38 cellular contexts compared by ENCODE assay signal in genomic region chr1:17329610-17330009, GRCh38. TPM values are rescaled to one million over a fixed set of nuclear protein-coding genes. Genes with fewer than 3 reads are reported as not detected.
"Had no signal": no experiment of that assay in that cellular context is flagged by ENCODE, and none has a peak within 500 bp of the region (broad histone marks: within the 10 kb centered on the region; RNA-seq: fewer than 3 reads in every experiment).

No MANE protein-coding gene starts in this region.

- H3K27ac Mint-ChIP-seq: activated B cell treated with CpG ODN at 0.5 μM for 24 hours; activated CD4-positive, alpha-beta memory T cell treated with anti-CD3 and anti-CD28 coated beads for 36 hours; activated CD4-positive, alpha-beta T cell treated with anti-CD3 and anti-CD28 coated beads, Interleukin-2, amount 10 ng/mL, durations not matched to agents 24 days and 14 days; activated CD8-positive, alpha-beta T cell treated with anti-CD3 and anti-CD28 coated beads for 36 hours; activated naive CD4-positive, alpha-beta T cell treated with anti-CD3 and anti-CD28 coated beads for 36 hours; activated naive CD4-positive, alpha-beta T cell treated with anti-CD3 and anti-CD28 coated beads, Interleukin-2, amount 50 U/mL, for 72 hours; activated naive CD8-positive, alpha-beta T cell treated with anti-CD3 and anti-CD28 coated beads for 36 hours; activated T-cell treated with anti-CD3 and anti-CD28 coated beads, Interleukin-2, amount 50 U/mL, for 72 hours; activated T-helper 1 cell treated with anti-CD3 and anti-CD28 coated beads, Interleukin-12 subunit alpha, Interleukin-12 subunit beta, Interleukin-2, Interleukin-4 antibody, amounts not matched to agents 30 ng/mL and 10 ng/mL and 1 ng/mL, durations not matched to agents 14 hours and 24 hours and 36 hours; activated T-helper 17 cell treated with anti-CD3 and anti-CD28 coated beads, Interleukin-2, amount 50 U/mL, for 72 hours; brain; T-helper 2 cell treated with Interferon-gamma antibody and Interleukin-4, amounts not matched to agents 5 μg/mL and 100 μg/mL, for 36 hours had no signal

- H3K9me3 ChIP-seq: adrenal gland had no signal

- H3K36me3 ChIP-seq: adrenal gland, cardiac muscle cell had no signal

- H3K27me3 ChIP-seq: cardiac muscle cell had no signal

- H3K4me3 ChIP-seq: adrenal gland, cardiac muscle cell had no signal

- H3K4me3 Mint-ChIP-seq: activated B cell treated with CpG ODN at 0.5 μM for 24 hours; activated CD4-positive, alpha-beta memory T cell treated with anti-CD3 and anti-CD28 coated beads for 36 hours; activated CD4-positive, alpha-beta T cell treated with anti-CD3 and anti-CD28 coated beads, Interleukin-2, amount 10 ng/mL, durations not matched to agents 24 days and 14 days; activated CD8-positive, alpha-beta T cell treated with anti-CD3 and anti-CD28 coated beads for 36 hours; activated naive CD4-positive, alpha-beta T cell treated with anti-CD3 and anti-CD28 coated beads for 36 hours; activated naive CD8-positive, alpha-beta T cell treated with anti-CD3 and anti-CD28 coated beads for 36 hours; activated T-cell treated with anti-CD3 and anti-CD28 coated beads, Interleukin-2, amount 50 U/mL, for 4 hours; activated T-cell treated with anti-CD3 and anti-CD28 coated beads, Interleukin-2, amount 50 U/mL, for 72 hours; activated T-helper 1 cell treated with anti-CD3 and anti-CD28 coated beads, Interleukin-12 subunit alpha, Interleukin-12 subunit beta, Interleukin-2, Interleukin-4 antibody, amounts not matched to agents 30 ng/mL and 10 ng/mL and 1 ng/mL, durations not matched to agents 14 hours and 24 hours and 36 hours; activated T-helper 17 cell treated with anti-CD3 and anti-CD28 coated beads, Interleukin-2, amount 50 U/mL, for 72 hours; brain; central memory CD8-positive, alpha-beta T cell; T-helper 2 cell treated with Interferon-gamma antibody and Interleukin-4, amounts not matched to agents 5 μg/mL and 100 μg/mL, for 36 hours had no signal

- H3K4me1 ChIP-seq: adrenal gland had no signal

- H3K36me3 Mint-ChIP-seq: activated CD4-positive, alpha-beta memory T cell treated with anti-CD3 and anti-CD28 coated beads for 36 hours; activated naive CD4-positive, alpha-beta T cell treated with anti-CD3 and anti-CD28 coated beads, Interleukin-2, amount 50 U/mL, for 72 hours; activated naive CD8-positive, alpha-beta T cell treated with anti-CD3 and anti-CD28 coated beads for 36 hours; brain had no signal

- ATAC-seq: activated CD8-positive, alpha-beta T cell treated with anti-CD3 and anti-CD28 coated beads for 36 hours; activated naive CD4-positive, alpha-beta T cell treated with anti-CD3 and anti-CD28 coated beads, Interleukin-2, amount 50 U/mL, for 72 hours; activated T-cell treated with anti-CD3 and anti-CD28 coated beads, Interleukin-2, amount 50 U/mL, for 4 hours; activated T-cell treated with anti-CD3 and anti-CD28 coated beads, Interleukin-2, amount 50 U/mL, for 72 hours; activated T-helper 17 cell treated with anti-CD3 and anti-CD28 coated beads, Interleukin-2, amount 50 U/mL, for 72 hours had no signal

- H3K27ac ChIP-seq: adrenal gland, cardiac muscle cell, VCaP had no signal

- DNase-seq: activated B cell treated with CpG ODN at 0.5 μM for 24 hours; activated CD4-positive, alpha-beta memory T cell treated with anti-CD3 and anti-CD28 coated beads for 36 hours; activated CD4-positive, alpha-beta T cell treated with anti-CD3 and anti-CD28 coated beads for 4 hours; activated CD4-positive, alpha-beta T cell treated with anti-CD3 and anti-CD28 coated beads, Interleukin-2, amount 10 ng/mL, durations not matched to agents 24 days and 14 days; activated CD4-positive, alpha-beta T cell treated with anti-CD3 and anti-CD28 coated beads, Interleukin-2, amount 50 U/mL, for 1 hour; activated CD4-positive, alpha-beta T cell treated with anti-CD3 and anti-CD28 coated beads, Interleukin-2, amount 50 U/mL, for 4 hours; activated CD4-positive, CD25-positive, alpha-beta regulatory T cell treated with anti-CD3 and anti-CD28 coated beads, Interleukin-2, amount 50 U/mL, for 72 hours; activated CD8-positive, alpha-beta memory T cell treated with anti-CD3 and anti-CD28 coated beads, Interleukin-2, amount 50 U/mL, for 4 hours; activated CD8-positive, alpha-beta T cell treated with anti-CD3 and anti-CD28 coated beads for 36 hours; activated effector memory CD4-positive, alpha-beta T cell treated with anti-CD3 and anti-CD28 coated beads, Interleukin-2, amount 50 U/mL, for 16 hours; activated gamma-delta T cell treated with Interleukin-2 at 50 U/mL for 16 hours; activated naive CD4-positive, alpha-beta T cell; activated naive CD4-positive, alpha-beta T cell treated with anti-CD3 and anti-CD28 coated beads for 36 hours; activated naive CD4-positive, alpha-beta T cell treated with anti-CD3 and anti-CD28 coated beads, Interleukin-2, amount 50 U/mL, for 16 hours; activated naive CD8-positive, alpha-beta T cell treated with anti-CD3 and anti-CD28 coated beads for 36 hours; activated T-cell treated with anti-CD3 and anti-CD28 coated beads for 4 hours; activated T-cell treated with anti-CD3 and anti-CD28 coated beads, Interleukin-2, amount 50 U/mL, for 1 hour; activated T-cell treated with anti-CD3 and anti-CD28 coated beads, Interleukin-2, amount 50 U/mL, for 4 hours; activated T-cell treated with anti-CD3 and anti-CD28 coated beads, Interleukin-2, amount 50 U/mL, for 72 hours; adrenal gland; amniotic stem cell; caudate nucleus; cerebellar nuclear complex; T-helper 2 cell; T-helper 9 cell had no signal

- H3K4me1 Mint-ChIP-seq: activated B cell treated with CpG ODN at 0.5 μM for 24 hours; activated CD4-positive, alpha-beta T cell treated with anti-CD3 and anti-CD28 coated beads, Interleukin-2, amount 10 ng/mL, durations not matched to agents 24 days and 14 days; activated naive CD8-positive, alpha-beta T cell treated with anti-CD3 and anti-CD28 coated beads for 36 hours; activated T-helper 17 cell treated with anti-CD3 and anti-CD28 coated beads, Interleukin-2, amount 50 U/mL, for 72 hours; brain; central memory CD8-positive, alpha-beta T cell had no signal

RNA-seq across cellular contexts. Expression of gene PADI4, which starts 21.6 kb away (rescaled TPM):
- total RNA-seq: activated T-helper 1 cell treated with anti-CD3 and anti-CD28 coated beads, Interleukin-12 subunit alpha, Interleukin-12 subunit beta, Interleukin-2, Interleukin-4 antibody, amounts not matched to agents 30 ng/mL and 10 ng/mL and 1 ng/mL, durations not matched to agents 14 hours and 24 hours and 36 hours; bronchial epithelial cell; cardiac muscle cell; chondrocyte had no signal
- polyA plus RNA-seq: aorta, cardiac muscle cell had no signal

RNA-seq across cellular contexts. Expression of gene PADI6, which starts 42.4 kb away (rescaled TPM):
- total RNA-seq: activated B cell treated with CpG ODN at 0.5 μM for 24 hours; activated CD4-positive, alpha-beta memory T cell treated with anti-CD3 and anti-CD28 coated beads for 36 hours; activated CD4-positive, alpha-beta T cell treated with anti-CD3 and anti-CD28 coated beads, Interleukin-2, amount 10 ng/mL, durations not matched to agents 24 days and 14 days; activated CD8-positive, alpha-beta memory T cell treated with anti-CD3 and anti-CD28 coated beads for 36 hours; activated CD8-positive, alpha-beta T cell treated with anti-CD3 and anti-CD28 coated beads for 36 hours; activated naive CD4-positive, alpha-beta T cell treated with anti-CD3 and anti-CD28 coated beads for 36 hours; activated naive CD4-positive, alpha-beta T cell treated with anti-CD3 and anti-CD28 coated beads, Interleukin-2, amount 50 U/mL, for 72 hours; activated naive CD8-positive, alpha-beta T cell treated with anti-CD3 and anti-CD28 coated beads for 36 hours; activated T-cell treated with anti-CD3 and anti-CD28 coated beads, Interleukin-2, amount 50 U/mL, for 4 hours; activated T-cell treated with anti-CD3 and anti-CD28 coated beads, Interleukin-2, amount 50 U/mL, for 72 hours; activated T-helper 1 cell treated with anti-CD3 and anti-CD28 coated beads, Interleukin-12 subunit alpha, Interleukin-12 subunit beta, Interleukin-2, Interleukin-4 antibody, amounts not matched to agents 30 ng/mL and 10 ng/mL and 1 ng/mL, durations not matched to agents 14 hours and 24 hours and 36 hours; activated T-helper 17 cell treated with anti-CD3 and anti-CD28 coated beads, Interleukin-2, amount 50 U/mL, for 72 hours; adrenal gland; aorta; bronchial epithelial cell; cardiac muscle cell; chondrocyte; T-helper 1 cell treated with Interleukin-12 subunit alpha and Interleukin-12 subunit beta and Interleukin-4 antibody, amounts not matched to agents 30 ng/mL and 1 ng/mL, for 36 hours had no signal
- polyA plus RNA-seq: adrenal gland, aorta, cardiac muscle cell had no signal
